Comparison of ENCODE assay signal across 8 cellular contexts in genomic region chr2:205685314-205686230, GRCh38. TPM values are rescaled to one million over a fixed set of nuclear protein-coding genes. Genes with fewer than 3 reads are reported as not detected.
A peak's percentile ranks its signal among the peaks of the same experiment; 100 is the strongest.
DNase-seq lines count a peak whose midpoint lies in the region; ATAC-seq and TF ChIP-seq lines count a peak whose summit lies in the region.

No MANE protein-coding gene starts in this region.

- no peaks in the 10 kb centered on the region for H3K9me3 ChIP-seq in duodenal mucosa (ENCODE audit: control insufficient read depth in 1 of 2, low read length in 2 of 2)

- TF ChIP-seq CTCF in mesothelial cell of epicardium (IDR thresholded peaks at IDR 0.05; ENCODE audit: unreplicated experiment), result no peak

- no peaks in the 10 kb centered on the region for H3K9me3 Mint-ChIP-seq in mesothelial cell of epicardium

- WGBS in urinary bladder, result under 1% methylated on average over 83 of the region's 83 CpGs

- H3K36me3 ChIP-seq in duodenal mucosa (ENCODE audit: control insufficient read depth in 1 of 2, insufficient read depth in 2 of 2, low read length in 2 of 2) (no peaks in the 10 kb centered on the region), urinary bladder (ENCODE audit: insufficient read depth) (no peaks in the 10 kb centered on the region)

- H3K4me3 ChIP-seq in duodenal mucosa (ENCODE audit: low read depth in 1 of 2, low read length in 2 of 2) (peak overlapping the region; percentile 57 to 67), urinary bladder (ENCODE audit: low read depth, low read length) (peak overlapping the region; percentile 54)

- no peaks in the 10 kb centered on the region for H3K36me3 Mint-ChIP-seq in mesothelial cell of epicardium

- H3K27ac Mint-ChIP-seq in mesothelial cell of epicardium, result peak overlapping the region; percentile 69

- DNase-seq in DMS53 treated with DMSO at 0.1 percent for 48 hours (lab: John Stamatoyannopoulos, UW; ENCODE audit: unreplicated experiment) (peak; percentile 49), NCI-H748 treated with DMSO at 0.1 percent for 48 hours (lab: John Stamatoyannopoulos, UW) (peak; percentile 31), mesothelial cell of epicardium (ENCODE audit: low spot score in 2 of 2, unreplicated experiment in 2 of 2) (peak in 1 of 2 experiments; percentile 58), HuH-7.5 (ENCODE audit: low spot score) (no peak), NAMALWA (ENCODE audit: low spot score) (no peak)

- peak overlapping the region in 1 of 2 donors; percentile 36 for H3K9ac ChIP-seq in duodenal mucosa (ENCODE audit: low read depth in 1 of 2, low read length in 2 of 2)

- peaks cover 33 to 44% of the 10 kb centered on the region in 2 donors for H3K4me1 ChIP-seq in duodenal mucosa (ENCODE audit: control insufficient read depth in 1 of 2, insufficient read depth in 2 of 2, low read length in 2 of 2)
- peaks cover 2% of the 10 kb centered on the region for H3K4me1 ChIP-seq in urinary bladder (ENCODE audit: insufficient read depth)

- H3K27me3 ChIP-seq in duodenal mucosa (ENCODE audit: control insufficient read depth in 1 of 2, insufficient read depth in 2 of 2, low read length in 2 of 2), result peaks cover 40 to 57% of the 10 kb centered on the region in 2 donors

- H3K4me1 Mint-ChIP-seq in mesothelial cell of epicardium, result peaks cover 78% of the 10 kb centered on the region

- ATAC-seq in HG03565 (IDR thresholded peaks at IDR 0.05; ENCODE audit: unreplicated experiment), result no peak

- H3K27me3 Mint-ChIP-seq in mesothelial cell of epicardium (ENCODE audit: low read depth), result peaks cover 31% of the 10 kb centered on the region

- peak overlapping the region; percentile 78 for H3K4me3 Mint-ChIP-seq in mesothelial cell of epicardium

- H3K27ac ChIP-seq in duodenal mucosa (ENCODE audit: low read depth, low read length) (peak overlapping the region; percentile 17), urinary bladder (ENCODE audit: low read depth) (peak overlapping the region; percentile 53)

RNA-seq across cellular contexts. Expression of gene NRP2, which starts 3.3 kb away (rescaled TPM):
- total RNA-seq in mesothelial cell of epicardium (82.2 to 89.5 TPM (median 83.6 TPM) in 3 replicates), urinary bladder (101 TPM)
- 74.4 TPM for polyA plus RNA-seq in urinary bladder

Comparison
In these comparisons a context has a peak if more than half of its experiments do, and no peak if none do; other contexts are left out.
1. DNase-seq: peak in DMS53 treated with DMSO at 0.1 percent for 48 hours (single experiment) and NCI-H748 treated with DMSO at 0.1 percent for 48 hours (single experiment); none in HuH-7.5 (single experiment) and NAMALWA (single experiment).